19 cellular contexts compared by ENCODE assay signal in genomic region chr9:73011956-73012355, GRCh38. TPM values are rescaled to one million over a fixed set of nuclear protein-coding genes. Genes with fewer than 3 reads are reported as not detected.
DNase-seq lines count a peak whose midpoint lies in the region; ATAC-seq, FAIRE-seq and TF ChIP-seq lines count a peak whose summit lies in the region.
"Had no signal": no experiment of that assay in that cellular context is flagged by ENCODE, and none has a peak within 500 bp of the region (broad histone marks: within the 10 kb centered on the region; RNA-seq: fewer than 3 reads in every experiment).

No MANE protein-coding gene starts in this region.

- no peak for ATAC-seq in K562
- ATAC-seq in HG02759 (IDR thresholded peaks at IDR 0.05; ENCODE audit: unreplicated experiment), result no peak
- ATAC-seq: CD8-positive, alpha-beta T cell; PC-3; SK-N-SH treated with all-trans-retinoic acid at 6 μM for 48 hours had no signal

- TF ChIP-seq POLR2A in K562 (conservative IDR thresholded peaks at IDR 0.05), result no peak
- no peak for TF ChIP-seq POLR2A in suprapubic skin (IDR thresholded peaks at IDR 0.05)
- no peak for TF ChIP-seq POLR2A in ovary (IDR thresholded peaks at IDR 0.05)

- H3K36me3 ChIP-seq in K562 (ENCODE audit: control insufficient read depth, insufficient read depth, low read length) (no peaks in the 10 kb centered on the region), suprapubic skin (no peaks in the 10 kb centered on the region), MG63 (no peaks in the 10 kb centered on the region), ovary (no peaks in the 10 kb centered on the region)
- H3K36me3 ChIP-seq: BLaER1 treated with 17β-estradiol and CSF1 and Interleukin-3, amounts not matched to agents 10 nM and 100 nM had no signal

- H3K4me3 ChIP-seq in K562, result no peak overlapping the region
- H3K4me3 ChIP-seq in suprapubic skin, result no peak overlapping the region
- no peak overlapping the region for H3K4me3 ChIP-seq in MG63
- no peak overlapping the region for H3K4me3 ChIP-seq in ovary
- H3K4me3 ChIP-seq: BLaER1 treated with 17β-estradiol and CSF1 and Interleukin-3, amounts not matched to agents 10 nM and 100 nM had no signal

- no TSS peak for BruUV-seq in K562 (replicated peaks; lab: Mats Ljungman, UMichigan)

- 82% methylated on average over 2 of the region's 2 CpGs for WGBS in K562 (ENCODE audit: insufficient coverage, low coverage, missing lambda C conversion rate)
- 73% methylated on average over 2 of the region's 2 CpGs for WGBS in suprapubic skin
- WGBS in ovary, 3 donors, result 84 to 95% (median 86%) methylated on average over 2 of the region's 2 CpGs

- TF ChIP-seq CTCF in K562 (IDR thresholded peaks at IDR 0.05 in 2 of 3, conservative IDR thresholded peaks at IDR 0.05 in 1 of 3; ENCODE audit: insufficient read depth in 2 of 3, low read depth in 1 of 3, low read length in 3 of 3), result no peak
- no peak for TF ChIP-seq CTCF in suprapubic skin (IDR thresholded peaks at IDR 0.05)
- no peak for TF ChIP-seq CTCF in ovary (IDR thresholded peaks at IDR 0.05)

- H3K9me3 ChIP-seq in K562 (replicated peaks; ENCODE audit: control insufficient read depth, insufficient read depth, low read depth, low read length) (no peaks in the 10 kb centered on the region), suprapubic skin (no peaks in the 10 kb centered on the region), MG63 (no peaks in the 10 kb centered on the region), ovary (no peaks in the 10 kb centered on the region)

- H3K9me1 ChIP-seq in K562 (ENCODE audit: control insufficient read depth, insufficient read depth, low read length), result no peaks in the 10 kb centered on the region

- no peaks in the 10 kb centered on the region for H4K20me1 ChIP-seq in K562 (replicated peaks; ENCODE audit: control insufficient read depth, insufficient read depth, low read length)
- H4K20me1 ChIP-seq: BLaER1 treated with 17β-estradiol and CSF1 and Interleukin-3, amounts not matched to agents 10 nM and 100 nM had no signal

- H3K9ac ChIP-seq in K562 (ENCODE audit: insufficient read depth in 1 of 2, low read depth in 2 of 2, low read length in 2 of 2), result no peak overlapping the region
- H3K9ac ChIP-seq: BLaER1 treated with 17β-estradiol and CSF1 and Interleukin-3, amounts not matched to agents 10 nM and 100 nM had no signal

- DNase-seq in EH (ENCODE audit: low read depth) (peak; percentile 59), K562 (ENCODE audit: extremely low read depth in 1 of 4, low spot score in 3 of 4) (no peak), fibroblast of peridontal ligament (ENCODE audit: extremely low read depth) (peak; percentile 12), suprapubic skin (ENCODE audit: low spot score in 2 of 2) (no peak), MG63 (no peak), ovary (no peak), NCI-H748 (lab: John Stamatoyannopoulos, UW; ENCODE audit: unreplicated experiment) (no peak)
- DNase-seq: CD8-positive, alpha-beta T cell; NCI-H1105 treated with DMSO at 0.1 percent for 48 hours; NCI-H1694; NCI-H524; PC-3; SIG-M5 had no signal

- H3K27me3 ChIP-seq in K562 (ENCODE audit: control insufficient read depth in 2 of 2, insufficient read depth in 2 of 2, low read length in 2 of 2) (no peaks in the 10 kb centered on the region), suprapubic skin (no peaks in the 10 kb centered on the region), MG63 (no peaks in the 10 kb centered on the region), ovary (no peaks in the 10 kb centered on the region)
- H3K27me3 ChIP-seq: BLaER1 treated with 17β-estradiol and CSF1 and Interleukin-3, amounts not matched to agents 10 nM and 100 nM had no signal

- H3K27ac ChIP-seq in K562 (ENCODE audit: extremely low read depth, low read depth, low read length) (no peak overlapping the region), suprapubic skin (peak overlapping the region; percentile 46), ovary (no peak overlapping the region)
- H3K27ac ChIP-seq: BLaER1 treated with 17β-estradiol and CSF1 and Interleukin-3, amounts not matched to agents 10 nM and 100 nM; RWPE1 had no signal

- H3K4me2 ChIP-seq in K562 (ENCODE audit: insufficient read depth, low read length), result no peak overlapping the region
- H3K4me2 ChIP-seq: BLaER1 treated with 17β-estradiol and CSF1 and Interleukin-3, amounts not matched to agents 10 nM and 100 nM had no signal

- intact Hi-C loops in K562 (cut with micrococcal nuclease), result loop anchor here (2.0 kb wide), 1 partner anchor 13 kb away; no protein-coding TSS in a partner anchor
- intact Hi-C loops in ovary (cut with DNase I), result loop anchor here in 1 of 4 donors (10.0 kb wide), 1 partner anchor 57 kb away; the partner anchor contains the start of gene ALDH1A1

- peaks cover 0 to 12% of the 10 kb centered on the region in 2 experiments; a peak in 2 of 5 replicates for H3K4me1 ChIP-seq in K562 (replicated peaks in 1 of 2; ENCODE audit: control insufficient read depth in 2 of 2, insufficient read depth in 2 of 2, low read length in 2 of 2)
- H3K4me1 ChIP-seq in suprapubic skin, result peaks cover 4% of the 10 kb centered on the region
- no peaks in the 10 kb centered on the region for H3K4me1 ChIP-seq in ovary (ENCODE audit: insufficient read depth)

- peak overlapping the region; percentile 17; the same call in 1 of the 2 replicates for H2AFZ ChIP-seq in K562 (ENCODE audit: low read depth, low read length)

- no peaks in the 10 kb centered on the region for H3K79me2 ChIP-seq in K562 (ENCODE audit: control insufficient read depth, insufficient read depth, low read length)

- POLR2A ChIA-PET in K562 (lab: Yijun Ruan, JAX), result no interaction called here

- in situ Hi-C loops in K562 (cut with MboI), result no loop called here

- no peak for FAIRE-seq in K562 (lab: Jason Lieb, UNC)
- FAIRE-seq: D721Med, H54 had no signal

- TF ChIP-seq RAD21 in K562 (CRISPR knock-in tag; conservative IDR thresholded peaks at IDR 0.05 in 1 of 2, IDR thresholded peaks at IDR 0.05 in 1 of 2), result no peak

- TF ChIP-seq EP300 in K562 (IDR thresholded peaks at IDR 0.05; ENCODE audit: low read length) (no peak), suprapubic skin (IDR thresholded peaks at IDR 0.05) (no peak), ovary (IDR thresholded peaks at IDR 0.05) (no peak)

- CTCF ChIA-PET in K562 (lab: Yijun Ruan, JAX; ENCODE audit: low intra/inter-chr PET ratio), result no interaction called here

TF ChIP-seq in K562, 482 proteins besides CTCF, POLR2A, EP300 and RAD21 (continues in another document):
- TF ChIP-seq E2F6 (IDR thresholded peaks at IDR 0.05; ENCODE audit: borderline replicate concordance in 1 of 2, extremely low read depth in 1 of 2, insufficient read depth in 1 of 2, insufficient read length in 1 of 2, low read depth in 1 of 2, low read length in 1 of 2, poor library complexity in 1 of 2, severe bottlenecking in 1 of 2) (no peak), ZNF764 (CRISPR knock-in tag; IDR thresholded peaks at IDR 0.05; ENCODE audit: low read depth) (no peak), ZNF445 (CRISPR knock-in tag; IDR thresholded peaks at IDR 0.05; ENCODE audit: low read depth) (no peak), SNRNP70 (optimal IDR thresholded peaks at IDR 0.05; ENCODE audit: low read depth, low read length) (no peak), ZBTB49 (CRISPR knock-in tag; IDR thresholded peaks at IDR 0.05; ENCODE audit: borderline replicate concordance) (no peak)

RNA-seq across cellular contexts. Expression of gene ALDH1A1, which starts 59.1 kb away (rescaled TPM):
- 1.6 and 2.2 TPM in 2 replicates for total RNA-seq in K562 (2011; cell fraction: chromatin; rRNA removed; ENCODE audit: low replicate concordance)
- 0.26 and 1.2 TPM in 2 replicates for total RNA-seq in K562 (2011; cell fraction: nucleolus; rRNA removed)
- total RNA-seq in K562 (2011; cell fraction: nucleoplasm; rRNA removed), result 1.2 and 1.5 TPM in 2 replicates
- total RNA-seq in K562 (2014; rRNA removed), result 19.8 and 21.0 TPM in 2 replicates
- 32.8 and 38.5 TPM in 2 replicates for total RNA-seq in K562 (2014; rRNA removed; fragmentation: Illumina TruSeq; extraction: Trizol)
- 81.2 and 86.3 TPM in 2 replicates for total RNA-seq in K562 (2015; rRNA removed; fragmentation: Illumina TruSeq; extraction: Trizol)
- 24.4 and 27.0 TPM in 2 replicates for total RNA-seq in K562 (2021)
- 1.3 and 1.8 TPM in 2 replicates for polyA plus RNA-seq in K562 (2011; rRNA removed)
- polyA plus RNA-seq in K562 (2011; cell fraction: cytosol; rRNA removed), result 0.55 and 0.75 TPM in 2 replicates
- 0.41 TPM in 2 replicates for polyA plus RNA-seq in K562 (2011; cell fraction: nucleus; rRNA removed)
- polyA plus RNA-seq in K562 (2012), result 65.5 and 67.1 TPM in 2 replicates
- polyA plus RNA-seq in K562 (2014; fragmentation: Illumina TruSeq; extraction: Trizol), result 26.3 and 29.3 TPM in 2 replicates
- polyA plus RNA-seq in K562 (2014; fragmentation: Nextera tagmentation; extraction: Ambion mirVana), result 10 to 100 TPM; 24.4 to 33.0 TPM
- 20.9 and 21.9 TPM in 2 replicates for polyA plus RNA-seq in K562 (2014; rRNA removed)
- polyA minus RNA-seq in K562 (2011; rRNA and poly(A)+ RNA removed), result 3.0 and 5.7 TPM in 2 replicates
- polyA minus RNA-seq in K562 (2011; cell fraction: cytosol; rRNA and poly(A)+ RNA removed), result 0.86 TPM in 1 of 2 replicates, not detected in the other
- 0.13 and 0.78 TPM in 2 replicates for polyA minus RNA-seq in K562 (2011; cell fraction: nucleus; rRNA and poly(A)+ RNA removed)
- 10 to 100 TPM in 3 of 4 donors, 1 to 10 TPM in 1; 7.7 to 19.2 (median 11.2) TPM for total RNA-seq in suprapubic skin
- total RNA-seq in MG63 (2014; rRNA removed; shearing (Covaris generic); ENCODE audit: low replicate concordance), result not detected in 2 replicates
- 100 to 1,000 TPM; 116 to 301 (median 183) TPM for total RNA-seq in ovary
- polyA plus RNA-seq in ovary, result 100 to 1,000 TPM; 223 to 271 TPM
- total RNA-seq: CD8-positive, alpha-beta T cell; PC-3 had no signal

Comparison
In these comparisons a context has a peak if more than half of its experiments do, and no peak if none do; other contexts are left out.
1. DNase-seq: peak in EH (single experiment) and fibroblast of peridontal ligament (single experiment); none in K562 (0 of 4), suprapubic skin (0 of 2), MG63 (single experiment), ovary (0 of 5) and NCI-H748 (single experiment).